Comparison of ENCODE assay signal across 1 cellular context in the genomic region with DNA sequence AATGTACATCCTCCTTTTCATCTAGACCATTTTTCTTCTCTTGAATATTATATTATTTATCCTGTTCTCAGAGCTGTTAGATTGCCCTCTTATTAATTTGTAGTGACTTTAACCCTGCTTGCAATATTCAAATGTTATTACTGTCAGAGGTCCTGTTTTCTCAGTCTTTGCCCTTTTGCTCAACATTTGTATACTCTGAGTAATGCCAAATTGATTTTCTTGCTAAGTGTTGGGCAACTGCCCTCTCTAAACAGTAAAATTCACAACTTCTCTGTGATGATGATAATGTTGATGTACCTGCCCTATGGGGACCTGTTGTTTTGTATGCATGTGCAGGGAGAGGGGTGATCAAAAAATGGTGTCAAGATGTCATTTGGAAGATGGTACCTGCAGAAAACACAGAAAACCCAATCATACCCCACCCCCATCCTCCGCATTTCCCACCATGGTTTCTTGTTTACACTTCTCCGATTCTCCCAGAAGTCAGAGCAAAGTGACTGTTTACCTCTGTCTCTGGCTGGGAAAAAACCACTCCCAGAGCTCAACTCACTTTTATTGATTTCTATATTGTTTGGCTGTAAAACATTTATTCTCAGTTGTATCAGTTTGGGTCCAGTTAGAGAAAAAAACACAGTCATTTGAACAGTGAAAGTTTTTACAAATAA.
TF ChIP-seq lines count a peak whose summit lies in the region.

No MANE protein-coding gene starts in this region.

TF ChIP-seq in HepG2, 621 proteins besides CTCF, POLR2A, EP300 and RAD21 (continued from another document and continues in another):
- TF ChIP-seq, protein P1, sequence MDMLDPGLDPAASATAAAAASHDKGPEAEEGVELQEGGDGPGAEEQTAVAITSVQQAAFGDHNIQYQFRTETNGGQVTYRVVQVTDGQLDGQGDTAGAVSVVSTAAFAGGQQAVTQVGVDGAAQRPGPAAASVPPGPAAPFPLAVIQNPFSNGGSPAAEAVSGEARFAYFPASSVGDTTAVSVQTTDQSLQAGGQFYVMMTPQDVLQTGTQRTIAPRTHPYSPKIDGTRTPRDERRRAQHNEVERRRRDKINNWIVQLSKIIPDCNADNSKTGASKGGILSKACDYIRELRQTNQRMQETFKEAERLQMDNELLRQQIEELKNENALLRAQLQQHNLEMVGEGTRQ (IDR thresholded peaks at IDR 0.05; ENCODE audit: low read depth, low read length): no peak
- TF ChIP-seq, protein P1 (CRISPR knock-in tag; IDR thresholded peaks at IDR 0.05; ENCODE audit: borderline replicate concordance): no peak
- TF ChIP-seq FOXP4 (CRISPR knock-in tag; IDR thresholded peaks at IDR 0.05) (0 out of 2 replicates have a peak, but pooled peaks have one; percentile 14), KAT8 (CRISPR knock-in tag; IDR thresholded peaks at IDR 0.05) (no peak), TBX3 (IDR thresholded peaks at IDR 0.05; ENCODE audit: borderline replicate concordance) (no peak), HOXA5 (CRISPR knock-in tag; IDR thresholded peaks at IDR 0.05) (no peak), ZFP37 (CRISPR knock-in tag; IDR thresholded peaks at IDR 0.05; ENCODE audit: borderline replicate concordance) (no peak), KLF15 (CRISPR knock-in tag; IDR thresholded peaks at IDR 0.05; ENCODE audit: borderline replicate concordance) (no peak), EZH2 (conservative IDR thresholded peaks at IDR 0.05; ENCODE audit: low read depth, low read length) (no peak), ONECUT2 (CRISPR knock-in tag; IDR thresholded peaks at IDR 0.05) (peak; percentile 11; the same call in 1 of the 2 replicates), STAT5B (CRISPR knock-in tag; IDR thresholded peaks at IDR 0.05) (no peak), ZFP36L2 (CRISPR knock-in tag; IDR thresholded peaks at IDR 0.05) (no peak), KDM4B (CRISPR knock-in tag; IDR thresholded peaks at IDR 0.05) (no peak), JUN (CRISPR knock-in tag; IDR thresholded peaks at IDR 0.05) (no peak), ZNF451 (CRISPR knock-in tag; IDR thresholded peaks at IDR 0.05) (no peak), KDM6A (CRISPR knock-in tag; IDR thresholded peaks at IDR 0.05; ENCODE audit: low read depth) (no peak), KLF13 (CRISPR knock-in tag; IDR thresholded peaks at IDR 0.05) (no peak), ZNF558 (CRISPR knock-in tag; IDR thresholded peaks at IDR 0.05; ENCODE audit: borderline replicate concordance) (no peak), WIZ (CRISPR knock-in tag; IDR thresholded peaks at IDR 0.05) (no peak), ZNF274 (CRISPR knock-in tag; IDR thresholded peaks at IDR 0.05) (no peak), PHF5A (CRISPR knock-in tag; IDR thresholded peaks at IDR 0.05; ENCODE audit: low read depth, unreplicated experiment) (no peak), ZNF552 (CRISPR knock-in tag; IDR thresholded peaks at IDR 0.05; ENCODE audit: borderline replicate concordance) (no peak), GATAD2A (CRISPR knock-in tag; IDR thresholded peaks at IDR 0.05) (peak; percentile 44; the same call in 1 of the 2 replicates), FOSL1 (CRISPR knock-in tag; IDR thresholded peaks at IDR 0.05; ENCODE audit: borderline replicate concordance) (no peak), NR1H2 (CRISPR knock-in tag; IDR thresholded peaks at IDR 0.05; ENCODE audit: borderline replicate concordance, low read depth) (no peak), ZFP36L1 (CRISPR knock-in tag; IDR thresholded peaks at IDR 0.05) (no peak), ZNF207 (IDR thresholded peaks at IDR 0.05; ENCODE audit: borderline replicate concordance) (no peak), ZNF101 (CRISPR knock-in tag; IDR thresholded peaks at IDR 0.05; ENCODE audit: borderline replicate concordance, low read depth) (no peak), FOXP1 (IDR thresholded peaks at IDR 0.05) (0 out of 2 replicates have a peak, but pooled peaks have one; percentile 38), FOXP1 (CRISPR knock-in tag; IDR thresholded peaks at IDR 0.05) (peak; percentile 79), ZNF225 (CRISPR knock-in tag; IDR thresholded peaks at IDR 0.05) (no peak), ZNF335 (CRISPR knock-in tag; IDR thresholded peaks at IDR 0.05) (no peak), ZNF576 (CRISPR knock-in tag; IDR thresholded peaks at IDR 0.05) (no peak), ARNTL (CRISPR knock-in tag; IDR thresholded peaks at IDR 0.05) (no peak), HMG20A (CRISPR knock-in tag; IDR thresholded peaks at IDR 0.05; ENCODE audit: borderline replicate concordance) (no peak), HNRNPLL (IDR thresholded peaks at IDR 0.05; ENCODE audit: low read depth, low read length, poor library complexity, severe bottlenecking) (no peak), EED (CRISPR knock-in tag; IDR thresholded peaks at IDR 0.05) (no peak), CREB1 (IDR thresholded peaks at IDR 0.05) (no peak), CREB1 (CRISPR knock-in tag; IDR thresholded peaks at IDR 0.05) (no peak), HNRNPH1 (optimal IDR thresholded peaks at IDR 0.05; ENCODE audit: low read depth, low read length) (no peak)
- TF ChIP-seq, protein P2, sequence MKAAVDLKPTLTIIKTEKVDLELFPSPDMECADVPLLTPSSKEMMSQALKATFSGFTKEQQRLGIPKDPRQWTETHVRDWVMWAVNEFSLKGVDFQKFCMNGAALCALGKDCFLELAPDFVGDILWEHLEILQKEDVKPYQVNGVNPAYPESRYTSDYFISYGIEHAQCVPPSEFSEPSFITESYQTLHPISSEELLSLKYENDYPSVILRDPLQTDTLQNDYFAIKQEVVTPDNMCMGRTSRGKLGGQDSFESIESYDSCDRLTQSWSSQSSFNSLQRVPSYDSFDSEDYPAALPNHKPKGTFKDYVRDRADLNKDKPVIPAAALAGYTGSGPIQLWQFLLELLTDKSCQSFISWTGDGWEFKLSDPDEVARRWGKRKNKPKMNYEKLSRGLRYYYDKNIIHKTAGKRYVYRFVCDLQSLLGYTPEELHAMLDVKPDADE (CRISPR knock-in tag; IDR thresholded peaks at IDR 0.05): no peak
- TF ChIP-seq, protein P3, sequence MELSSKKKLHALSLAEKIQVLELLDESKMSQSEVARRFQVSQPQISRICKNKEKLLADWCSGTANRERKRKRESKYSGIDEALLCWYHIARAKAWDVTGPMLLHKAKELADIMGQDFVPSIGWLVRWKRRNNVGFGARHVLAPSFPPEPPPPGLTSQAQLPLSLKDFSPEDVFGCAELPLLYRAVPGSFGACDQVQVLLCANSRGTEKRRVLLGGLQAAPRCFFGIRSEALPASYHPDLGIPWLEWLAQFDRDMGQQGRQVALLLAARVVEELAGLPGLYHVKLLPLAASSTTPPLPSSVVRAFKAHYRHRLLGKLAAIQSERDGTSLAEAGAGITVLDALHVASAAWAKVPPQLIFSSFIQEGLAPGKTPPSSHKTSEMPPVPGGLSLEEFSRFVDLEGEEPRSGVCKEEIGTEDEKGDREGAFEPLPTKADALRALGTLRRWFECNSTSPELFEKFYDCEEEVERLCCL (CRISPR knock-in tag; IDR thresholded peaks at IDR 0.05; ENCODE audit: borderline replicate concordance): no peak
- TF ChIP-seq, protein P4, sequence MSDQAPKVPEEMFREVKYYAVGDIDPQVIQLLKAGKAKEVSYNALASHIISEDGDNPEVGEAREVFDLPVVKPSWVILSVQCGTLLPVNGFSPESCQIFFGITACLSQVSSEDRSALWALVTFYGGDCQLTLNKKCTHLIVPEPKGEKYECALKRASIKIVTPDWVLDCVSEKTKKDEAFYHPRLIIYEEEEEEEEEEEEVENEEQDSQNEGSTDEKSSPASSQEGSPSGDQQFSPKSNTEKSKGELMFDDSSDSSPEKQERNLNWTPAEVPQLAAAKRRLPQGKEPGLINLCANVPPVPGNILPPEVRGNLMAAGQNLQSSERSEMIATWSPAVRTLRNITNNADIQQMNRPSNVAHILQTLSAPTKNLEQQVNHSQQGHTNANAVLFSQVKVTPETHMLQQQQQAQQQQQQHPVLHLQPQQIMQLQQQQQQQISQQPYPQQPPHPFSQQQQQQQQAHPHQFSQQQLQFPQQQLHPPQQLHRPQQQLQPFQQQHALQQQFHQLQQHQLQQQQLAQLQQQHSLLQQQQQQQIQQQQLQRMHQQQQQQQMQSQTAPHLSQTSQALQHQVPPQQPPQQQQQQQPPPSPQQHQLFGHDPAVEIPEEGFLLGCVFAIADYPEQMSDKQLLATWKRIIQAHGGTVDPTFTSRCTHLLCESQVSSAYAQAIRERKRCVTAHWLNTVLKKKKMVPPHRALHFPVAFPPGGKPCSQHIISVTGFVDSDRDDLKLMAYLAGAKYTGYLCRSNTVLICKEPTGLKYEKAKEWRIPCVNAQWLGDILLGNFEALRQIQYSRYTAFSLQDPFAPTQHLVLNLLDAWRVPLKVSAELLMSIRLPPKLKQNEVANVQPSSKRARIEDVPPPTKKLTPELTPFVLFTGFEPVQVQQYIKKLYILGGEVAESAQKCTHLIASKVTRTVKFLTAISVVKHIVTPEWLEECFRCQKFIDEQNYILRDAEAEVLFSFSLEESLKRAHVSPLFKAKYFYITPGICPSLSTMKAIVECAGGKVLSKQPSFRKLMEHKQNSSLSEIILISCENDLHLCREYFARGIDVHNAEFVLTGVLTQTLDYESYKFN (CRISPR knock-in tag; conservative IDR thresholded peaks at IDR 0.05): peak; percentile 67; the same call in 1 of the 2 replicates
- TF ChIP-seq, protein P5, sequence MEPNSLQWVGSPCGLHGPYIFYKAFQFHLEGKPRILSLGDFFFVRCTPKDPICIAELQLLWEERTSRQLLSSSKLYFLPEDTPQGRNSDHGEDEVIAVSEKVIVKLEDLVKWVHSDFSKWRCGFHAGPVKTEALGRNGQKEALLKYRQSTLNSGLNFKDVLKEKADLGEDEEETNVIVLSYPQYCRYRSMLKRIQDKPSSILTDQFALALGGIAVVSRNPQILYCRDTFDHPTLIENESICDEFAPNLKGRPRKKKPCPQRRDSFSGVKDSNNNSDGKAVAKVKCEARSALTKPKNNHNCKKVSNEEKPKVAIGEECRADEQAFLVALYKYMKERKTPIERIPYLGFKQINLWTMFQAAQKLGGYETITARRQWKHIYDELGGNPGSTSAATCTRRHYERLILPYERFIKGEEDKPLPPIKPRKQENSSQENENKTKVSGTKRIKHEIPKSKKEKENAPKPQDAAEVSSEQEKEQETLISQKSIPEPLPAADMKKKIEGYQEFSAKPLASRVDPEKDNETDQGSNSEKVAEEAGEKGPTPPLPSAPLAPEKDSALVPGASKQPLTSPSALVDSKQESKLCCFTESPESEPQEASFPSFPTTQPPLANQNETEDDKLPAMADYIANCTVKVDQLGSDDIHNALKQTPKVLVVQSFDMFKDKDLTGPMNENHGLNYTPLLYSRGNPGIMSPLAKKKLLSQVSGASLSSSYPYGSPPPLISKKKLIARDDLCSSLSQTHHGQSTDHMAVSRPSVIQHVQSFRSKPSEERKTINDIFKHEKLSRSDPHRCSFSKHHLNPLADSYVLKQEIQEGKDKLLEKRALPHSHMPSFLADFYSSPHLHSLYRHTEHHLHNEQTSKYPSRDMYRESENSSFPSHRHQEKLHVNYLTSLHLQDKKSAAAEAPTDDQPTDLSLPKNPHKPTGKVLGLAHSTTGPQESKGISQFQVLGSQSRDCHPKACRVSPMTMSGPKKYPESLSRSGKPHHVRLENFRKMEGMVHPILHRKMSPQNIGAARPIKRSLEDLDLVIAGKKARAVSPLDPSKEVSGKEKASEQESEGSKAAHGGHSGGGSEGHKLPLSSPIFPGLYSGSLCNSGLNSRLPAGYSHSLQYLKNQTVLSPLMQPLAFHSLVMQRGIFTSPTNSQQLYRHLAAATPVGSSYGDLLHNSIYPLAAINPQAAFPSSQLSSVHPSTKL (CRISPR knock-in tag; IDR thresholded peaks at IDR 0.05): peak; percentile 40; the same call in 1 of the 2 replicates
- TF ChIP-seq, protein P6, sequence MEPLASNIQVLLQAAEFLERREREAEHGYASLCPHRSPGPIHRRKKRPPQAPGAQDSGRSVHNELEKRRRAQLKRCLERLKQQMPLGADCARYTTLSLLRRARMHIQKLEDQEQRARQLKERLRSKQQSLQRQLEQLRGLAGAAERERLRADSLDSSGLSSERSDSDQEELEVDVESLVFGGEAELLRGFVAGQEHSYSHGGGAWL (CRISPR knock-in tag; IDR thresholded peaks at IDR 0.05): no peak
